Comparison of ENCODE assay signal across 7 cellular contexts in the genomic region with DNA sequence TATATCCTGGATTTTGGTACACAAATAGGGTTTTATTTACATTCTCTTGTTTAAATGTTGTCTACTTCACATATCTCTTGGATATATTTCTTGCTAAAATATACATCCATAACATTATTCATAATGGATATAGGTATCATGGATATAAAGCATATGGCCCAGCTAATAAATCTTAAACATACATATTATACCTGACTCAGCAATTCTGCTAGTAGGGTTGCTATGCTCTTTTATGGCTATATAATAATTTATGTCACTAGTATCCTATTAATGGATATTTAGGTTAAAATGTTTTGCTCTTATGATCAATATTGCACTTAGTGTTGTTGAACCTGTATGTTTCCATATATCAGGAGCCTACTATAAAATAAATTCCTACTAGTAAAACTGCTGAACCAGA.
"Had no signal": no experiment of that assay in that cellular context is flagged by ENCODE, and none has a peak within 500 bp of the region (broad histone marks: within the 10 kb centered on the region; RNA-seq: fewer than 3 reads in every experiment).

No MANE protein-coding gene starts in this region.

- H3K4me3 ChIP-seq: GM23338, HAP-1 had no signal

- H3K4me1 ChIP-seq: HAP-1 had no signal

- H3K27ac ChIP-seq: HL-60 had no signal

- H3K9me3 ChIP-seq: HAP-1 had no signal

- H3K4me2 ChIP-seq: GM23338 had no signal

- H2AFZ ChIP-seq: GM23338 had no signal

- ATAC-seq: GM23338, HCT116 had no signal

- H3K36me3 ChIP-seq: HAP-1 had no signal

- DNase-seq: H7, HFFc6, KG1 had no signal
